ENCODE assay signal across 21 cellular contexts in the genomic region with DNA sequence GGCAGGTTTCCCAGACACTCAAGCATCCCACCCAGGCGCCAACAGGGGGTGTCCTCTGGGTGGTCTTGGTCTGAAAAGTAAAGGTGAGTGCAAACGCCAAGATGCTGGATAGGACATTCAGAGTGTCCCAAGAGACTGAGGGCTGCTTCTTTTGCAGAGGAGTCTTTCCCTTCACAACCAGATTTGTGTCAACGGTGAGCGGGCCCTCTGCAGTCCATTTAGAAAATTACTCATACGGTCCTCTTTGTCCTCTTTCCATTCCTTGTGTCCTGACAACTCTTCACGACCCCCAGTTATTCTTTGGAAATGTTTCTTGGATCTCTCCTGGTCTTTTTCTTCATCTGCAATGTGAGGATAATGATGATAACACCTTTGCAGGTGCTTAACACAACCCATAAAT.
DNase-seq lines count a peak whose midpoint lies in the region; ATAC-seq and TF ChIP-seq lines count a peak whose summit lies in the region.
"Had no signal": no experiment of that assay in that cellular context is flagged by ENCODE, and none has a peak within 500 bp of the region (broad histone marks: within the 10 kb centered on the region; RNA-seq: fewer than 3 reads in every experiment).

No MANE protein-coding gene starts in this region.

- no peak overlapping the region for H3K4me3 Mint-ChIP-seq in H9
- H3K4me3 Mint-ChIP-seq in CD4-positive, alpha-beta T cell, result no peak overlapping the region
- H3K4me3 Mint-ChIP-seq: CD8-positive, alpha-beta memory T cell; nephron had no signal

- WGBS in H9 (ENCODE audit: extremely low coverage, insufficient read length, low lambda C conversion rate), result no CpG with 5 or more reads among the region's 6 CpGs

- no peak overlapping the region for H2BK12ac ChIP-seq in H9 (ENCODE audit: insufficient read length, low read depth, low read length)

- no peaks in the 10 kb centered on the region; the same call in 1 of the 2 replicates for H3K27me3 Mint-ChIP-seq in H9 (ENCODE audit: low read depth)
- no peaks in the 10 kb centered on the region for H3K27me3 Mint-ChIP-seq in CD4-positive, alpha-beta T cell

- H3K36me3 ChIP-seq in BJ (ENCODE audit: control insufficient read depth, insufficient read depth, low read length) (no peaks in the 10 kb centered on the region), Panc1 (ENCODE audit: control insufficient read depth, insufficient read depth, low read length) (no peaks in the 10 kb centered on the region)
- H3K36me3 ChIP-seq: ascending aorta, right atrium auricular region, tibial artery had no signal

- no peak overlapping the region for H3K4me2 ChIP-seq in H9 (ENCODE audit: insufficient read depth, insufficient read length, low read length)

- H2BK5ac ChIP-seq in H9 (ENCODE audit: insufficient read length, low read length), result no peak overlapping the region

- intact Hi-C loops in Panc1 (cut with micrococcal nuclease; ENCODE audit: unreplicated experiment), result no loop called here
- intact Hi-C loops in CD4-positive, alpha-beta T cell (cut with DNase I, micrococcal nuclease), result no loop called here

- H3K27me3 ChIP-seq in BJ (ENCODE audit: control insufficient read depth, insufficient read depth, low read length) (no peaks in the 10 kb centered on the region), H9 (ENCODE audit: insufficient read depth, low read length) (no peaks in the 10 kb centered on the region), Panc1 (ENCODE audit: control insufficient read depth, insufficient read depth, low read length) (no peaks in the 10 kb centered on the region)
- H3K27me3 ChIP-seq in CD4-positive, alpha-beta T cell (ENCODE audit: control insufficient read depth, insufficient read depth, low read length), result no peaks in the 10 kb centered on the region
- H3K27me3 ChIP-seq: ascending aorta, right atrium auricular region, tibial artery had no signal

- no peak overlapping the region for H3K4ac ChIP-seq in H9 (ENCODE audit: low read depth, low read length)

- H2AFZ ChIP-seq in H9 (ENCODE audit: low read length), result no peak overlapping the region
- H2AFZ ChIP-seq: GM23248 had no signal

- H2AK5ac ChIP-seq in H9 (ENCODE audit: insufficient read length, low read length), result no peak overlapping the region

- no peak overlapping the region for H4K91ac ChIP-seq in H9 (ENCODE audit: insufficient read length, low read depth, low read length)

- POLR2A ChIA-PET in BJ (lab: Charles Lee) (no interaction called here), Panc1 (lab: Charles Lee) (no interaction called here)
- POLR2A ChIA-PET in CD4-positive, alpha-beta T cell (lab: Charles Lee), result no interaction called here

- H3K4me1 Mint-ChIP-seq in H9, result no peaks in the 10 kb centered on the region
- H3K4me1 Mint-ChIP-seq in CD4-positive, alpha-beta T cell (ENCODE audit: low read depth), result no peaks in the 10 kb centered on the region

- no peak overlapping the region for H3K27ac Mint-ChIP-seq in H9
- H3K27ac Mint-ChIP-seq in CD4-positive, alpha-beta T cell, result no peak overlapping the region
- H3K27ac Mint-ChIP-seq: CD8-positive, alpha-beta memory T cell; nephron had no signal

- no peaks in the 10 kb centered on the region for H3K9me3 ChIP-seq in H9 (ENCODE audit: control insufficient read depth, low read depth, low read length)
- no peaks in the 10 kb centered on the region for H3K9me3 ChIP-seq in Panc1 (ENCODE audit: control insufficient read depth, insufficient read depth, low read depth, low read length)
- H3K9me3 ChIP-seq in CD4-positive, alpha-beta T cell (ENCODE audit: control insufficient read depth, low read length), result no peaks in the 10 kb centered on the region
- H3K9me3 ChIP-seq: ascending aorta, tibial artery had no signal

- H4K8ac ChIP-seq in H9 (replicated peaks; ENCODE audit: insufficient read length, low read depth, low read length), result no peak overlapping the region

- H3K79me2 ChIP-seq in H9 (ENCODE audit: insufficient read depth, low read length), result no peaks in the 10 kb centered on the region

- H3K9me3 Mint-ChIP-seq in H9, result no peaks in the 10 kb centered on the region
- no peaks in the 10 kb centered on the region for H3K9me3 Mint-ChIP-seq in CD4-positive, alpha-beta T cell
- H3K9me3 Mint-ChIP-seq: CD8-positive, alpha-beta memory T cell had no signal

- DNase-seq in BJ (ENCODE audit: low read depth) (no peak), H9 (no peak), Panc1 (ENCODE audit: low read depth, low spot score) (no peak), fibroblast of the aortic adventitia (ENCODE audit: low read depth) (no peak), superior temporal gyrus (ENCODE audit: extremely low spot score) (no peak)
- DNase-seq in CD4-positive, alpha-beta T cell, result no peak
- DNase-seq: activated effector memory CD4-positive, alpha-beta T cell treated with anti-CD3 and anti-CD28 coated beads, Interleukin-2, amount 50 U/mL, for 16 hours; CD8-positive, alpha-beta memory T cell; dorsolateral prefrontal cortex; GF-D8; GM23248; Karpas-422; NCI-H187 treated with DMSO at 0.1 percent for 48 hours; NCI-H69; SIG-M5 had no signal

- H3K79me1 ChIP-seq in H9 (ENCODE audit: insufficient read depth, low read depth, low read length, poor library complexity, severe bottlenecking), result no peaks in the 10 kb centered on the region

- in situ Hi-C loops in Panc1 (cut with HindIII; ENCODE audit: low pct_unique_long_range_greater_than_20kb, low sequenced_read_pairs), result no loop called here

- H3K4me1 ChIP-seq in H9 (ENCODE audit: insufficient read depth, low read length), result no peaks in the 10 kb centered on the region
- H3K4me1 ChIP-seq in Panc1 (ENCODE audit: control insufficient read depth, insufficient read depth, low read length), result no peaks in the 10 kb centered on the region
- H3K4me1 ChIP-seq: ascending aorta, right atrium auricular region had no signal

- no peak overlapping the region for H3K56ac ChIP-seq in H9 (ENCODE audit: insufficient read length, low read depth, low read length)

- H4K20me1 ChIP-seq in H9 (ENCODE audit: control insufficient read depth, insufficient read depth, insufficient read length), result no peaks in the 10 kb centered on the region

- no peak overlapping the region for H2BK15ac ChIP-seq in H9 (ENCODE audit: low read depth, low read length)

- CTCF ChIA-PET in BJ (lab: Yijun Ruan, JAX), result interaction anchor here (0.9 to 2.6 kb wide), 2 partner anchors 15 to 170 kb away, joined by 6 to 11 read pairs; no protein-coding TSS in a partner anchor
- CTCF ChIA-PET in Panc1 (lab: Charles Lee), result interaction anchor here (0.6 to 1.1 kb wide), 2 partner anchors 38 to 170 kb away, joined by 3 to 8 read pairs; no protein-coding TSS in a partner anchor
- CTCF ChIA-PET in CD4-positive, alpha-beta T cell (lab: Charles Lee), result interaction anchor here (1.2 kb wide), 1 partner anchor 169 kb away, joined by 3 read pairs; no protein-coding TSS in a partner anchor

- no peak overlapping the region for H3K14ac ChIP-seq in H9 (ENCODE audit: insufficient read depth, low read length)

- no peak overlapping the region for H2BK20ac ChIP-seq in H9 (ENCODE audit: low read depth, low read length, poor library complexity, severe bottlenecking)

- H3K36me3 Mint-ChIP-seq in H9 (ENCODE audit: insufficient read depth in 1 of 3, low read depth in 3 of 3), result no peaks in the 10 kb centered on the region
- no peaks in the 10 kb centered on the region for H3K36me3 Mint-ChIP-seq in CD4-positive, alpha-beta T cell (ENCODE audit: low read depth)

- no peak overlapping the region for H3K18ac ChIP-seq in H9 (ENCODE audit: insufficient read length, low read depth, low read length)

- H3K4me3 ChIP-seq in BJ (ENCODE audit: low read depth, low read length), result no peak overlapping the region
- no peak overlapping the region for H3K4me3 ChIP-seq in Panc1 (ENCODE audit: low read depth in 2 of 2, low read length in 2 of 2)
- no peak overlapping the region for H3K4me3 ChIP-seq in fibroblast of the aortic adventitia (ENCODE audit: low read depth, low read length)
- H3K4me3 ChIP-seq: ascending aorta, dorsolateral prefrontal cortex, GM23248, right atrium auricular region, tibial artery had no signal

- H3T11ph ChIP-seq in H9 (ENCODE audit: low read length), result no peak overlapping the region

- H3K9ac ChIP-seq in H9 (ENCODE audit: extremely low read depth, insufficient read length, low read length), result no peak overlapping the region
- H3K9ac ChIP-seq: GM23248 had no signal

- no TSS peak for BruUV-seq in Panc1 (replicated peaks; lab: Mats Ljungman, UMichigan)

- H2BK120ac ChIP-seq in H9 (ENCODE audit: low read depth, low read length, poor library complexity, severe bottlenecking), result no peak overlapping the region

- no peak for ATAC-seq in Panc1
- ATAC-seq in CD4-positive, alpha-beta T cell (ENCODE audit: poor library complexity), result no peak
- no peak for ATAC-seq in GM21528 (IDR thresholded peaks at IDR 0.05; ENCODE audit: low FRiP score, unreplicated experiment)
- ATAC-seq in HG02973 (IDR thresholded peaks at IDR 0.05; ENCODE audit: unreplicated experiment), result no peak

- H4K5ac ChIP-seq in H9 (ENCODE audit: insufficient read length, low read depth, low read length), result no peak overlapping the region

- TF ChIP-seq CTCF in BJ (IDR thresholded peaks at IDR 0.05; ENCODE audit: insufficient read depth, low read depth, low read length), result peak; percentile 15; the same call in 1 of the 2 replicates
- TF ChIP-seq CTCF in H9 (conservative IDR thresholded peaks at IDR 0.05), result peak; percentile 51
- peak; percentile 17; the same call in 1 of the 2 replicates for TF ChIP-seq CTCF in Panc1 (IDR thresholded peaks at IDR 0.05)
- TF ChIP-seq CTCF in fibroblast of the aortic adventitia (IDR thresholded peaks at IDR 0.05; ENCODE audit: insufficient read depth, low read length), result peak; percentile 1
- TF ChIP-seq CTCF in CD4-positive, alpha-beta T cell (IDR thresholded peaks at IDR 0.05), result no peak

- H3K23ac ChIP-seq in H9 (ENCODE audit: insufficient read length, low read depth, low read length), result no peak overlapping the region

- H3K23me2 ChIP-seq in H9 (ENCODE audit: insufficient read length, low read depth, low read length, poor library complexity, severe bottlenecking), result no peaks in the 10 kb centered on the region

- H3K27ac ChIP-seq in H9 (ENCODE audit: insufficient read length, low read depth, low read length), result no peak overlapping the region
- H3K27ac ChIP-seq in Panc1 (ENCODE audit: low read length), result no peak overlapping the region
- no peak overlapping the region for H3K27ac ChIP-seq in CD4-positive, alpha-beta T cell (ENCODE audit: low read depth, low read length)
- H3K27ac ChIP-seq: ascending aorta, dorsolateral prefrontal cortex, right atrium auricular region, tibial artery had no signal
